19 cellular contexts compared by ENCODE assay signal in the genomic region with DNA sequence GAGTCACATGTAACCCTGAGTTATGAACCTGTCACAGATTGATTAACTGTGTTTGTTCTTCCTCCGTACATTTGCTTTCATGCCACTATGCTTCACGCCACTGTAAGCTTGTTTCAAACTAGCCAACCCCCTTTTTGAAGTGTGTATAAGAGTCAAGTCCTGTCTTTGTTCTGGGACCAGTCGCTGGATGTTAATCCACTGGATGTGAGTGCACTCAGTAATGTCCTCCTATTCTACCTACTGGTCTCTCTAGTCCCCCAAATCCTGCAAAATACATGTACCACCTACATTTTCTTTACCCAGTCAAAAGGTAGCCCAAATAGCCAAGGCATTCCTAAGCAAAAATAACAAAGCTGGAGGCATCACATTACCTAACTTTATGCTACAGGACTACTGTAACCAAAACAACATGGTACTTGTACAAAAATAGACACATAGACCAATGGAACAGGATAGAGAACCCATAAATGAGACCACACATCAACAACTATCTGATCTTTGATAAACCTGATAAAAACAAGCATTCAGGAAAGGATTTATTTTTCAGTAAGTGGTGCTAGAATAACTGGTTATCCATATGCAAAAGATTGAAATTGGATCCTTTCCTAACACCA.
A peak's percentile ranks its signal among the peaks of the same experiment; 100 is the strongest.
DNase-seq lines count a peak whose midpoint lies in the region; ATAC-seq and TF ChIP-seq lines count a peak whose summit lies in the region.
"Had no signal": no experiment of that assay in that cellular context is flagged by ENCODE, and none has a peak within 500 bp of the region (broad histone marks: within the 10 kb centered on the region; RNA-seq: fewer than 3 reads in every experiment).

No MANE protein-coding gene starts in this region.

- H3K27me3 Mint-ChIP-seq in endothelial cell (ENCODE audit: unreplicated experiment) (no peaks in the 10 kb centered on the region), neural crest cell (ENCODE audit: low read depth) (no peaks in the 10 kb centered on the region)
- H3K27me3 Mint-ChIP-seq in activated naive CD8-positive, alpha-beta T cell treated with anti-CD3 and anti-CD28 coated beads, Interleukin-2, amount 50 U/mL, for 24 hours: no peaks in the 10 kb centered on the region
- H3K27me3 Mint-ChIP-seq: activated B cell treated with CpG ODN at 0.5 μM for 24 hours; CD4-positive, CD25-positive, alpha-beta regulatory T cell had no signal

- H3F3A ChIP-seq in PC-9 (ENCODE audit: insufficient read depth, low read depth): no peaks in the 10 kb centered on the region

- H3K79me2 ChIP-seq in OCI-LY7 (ENCODE audit: insufficient read depth, low read depth, low read length) (no peaks in the 10 kb centered on the region), PC-9 (ENCODE audit: low read depth) (no peaks in the 10 kb centered on the region)

- BruUV-seq in OCI-LY7 (replicated peaks; lab: Mats Ljungman, UMichigan) (no TSS peak), PC-9 (replicated peaks; lab: Mats Ljungman, UMichigan) (no TSS peak)

- H3K36me3 Mint-ChIP-seq in endothelial cell (ENCODE audit: low read depth, unreplicated experiment): peaks cover 4% of the 10 kb centered on the region
- peaks cover 26% of the 10 kb centered on the region for H3K36me3 Mint-ChIP-seq in neural crest cell (ENCODE audit: low read depth)
- no peaks in the 10 kb centered on the region for H3K36me3 Mint-ChIP-seq in activated naive CD8-positive, alpha-beta T cell treated with anti-CD3 and anti-CD28 coated beads, Interleukin-2, amount 50 U/mL, for 24 hours (ENCODE audit: low read depth)
- H3K36me3 Mint-ChIP-seq: CD4-positive, CD25-positive, alpha-beta regulatory T cell; immature natural killer cell had no signal

- intact Hi-C loops in OCI-LY7 (cut with micrococcal nuclease; ENCODE audit: unreplicated experiment) (no loop called here), PC-9 (cut with micrococcal nuclease; ENCODE audit: unreplicated experiment) (no loop called here)

- POLR2A ChIA-PET in OCI-LY7 (lab: Charles Lee): no interaction called here
- POLR2A ChIA-PET in PC-9 (lab: Charles Lee; ENCODE audit: unreplicated experiment): no interaction called here

- peak; percentile 14 for DNase-seq in NCI-H2227 (lab: John Stamatoyannopoulos, UW; ENCODE audit: unreplicated experiment)
- no peak for DNase-seq in NCI-H2227 treated with DMSO at 0.1 percent for 48 hours (lab: John Stamatoyannopoulos, UW)
- peak; percentile 20 for DNase-seq in OCI-LY7 (ENCODE audit: low spot score)
- DNase-seq in endothelial cell (ENCODE audit: low spot score): peak; percentile 6
- peak; percentile 3 for DNase-seq in neural crest cell (ENCODE audit: low read depth, low spot score)
- DNase-seq in PC-9: no peak
- no peak for DNase-seq in activated naive CD8-positive, alpha-beta T cell treated with anti-CD3 and anti-CD28 coated beads, Interleukin-2, amount 50 U/mL, for 24 hours
- no peak for DNase-seq in brain microvascular endothelial cell
- DNase-seq: ACHN; activated B cell treated with CpG ODN at 0.5 μM for 24 hours; CD4-positive, CD25-positive, alpha-beta regulatory T cell; immature natural killer cell; NCI-H2029; NCI-H526 treated with DMSO at 0.1 percent for 48 hours; RPMI8226; stimulated activated CD4-positive, alpha-beta T cell treated with anti-CD3 and anti-CD28 coated beads, Interleukin-2, amount 100 ng/mL, for 48 hours; substantia nigra had no signal

- H3K27ac Mint-ChIP-seq in endothelial cell (ENCODE audit: unreplicated experiment) (no peak overlapping the region), neural crest cell (ENCODE audit: unreplicated experiment) (no peak overlapping the region)
- no peak overlapping the region for H3K27ac Mint-ChIP-seq in activated naive CD8-positive, alpha-beta T cell treated with anti-CD3 and anti-CD28 coated beads, Interleukin-2, amount 50 U/mL, for 24 hours
- H3K27ac Mint-ChIP-seq: activated B cell treated with CpG ODN at 0.5 μM for 24 hours; activated T-helper 1 cell treated with anti-CD3 and anti-CD28 coated beads, Interleukin-12 subunit alpha, Interleukin-12 subunit beta, Interleukin-2, Interleukin-4 antibody, amounts not matched to agents 30 ng/mL and 10 ng/mL and 1 ng/mL, durations not matched to agents 14 hours and 24 hours and 36 hours; CD4-positive, CD25-positive, alpha-beta regulatory T cell; immature natural killer cell had no signal

- CTCF ChIA-PET in OCI-LY7 (lab: Charles Lee; ENCODE audit: unreplicated experiment) (no interaction called here), PC-9 (lab: Charles Lee) (no interaction called here)

- H3K27ac ChIP-seq in OCI-LY7 (ENCODE audit: low read depth, low read length, poor library complexity, severe bottlenecking): no peak overlapping the region
- no peak overlapping the region for H3K27ac ChIP-seq in PC-9
- H3K27ac ChIP-seq in brain microvascular endothelial cell: no peak overlapping the region
- H3K27ac ChIP-seq: neutrophil had no signal

- no peaks in the 10 kb centered on the region for H3K4me1 Mint-ChIP-seq in endothelial cell (ENCODE audit: unreplicated experiment)
- H3K4me1 Mint-ChIP-seq in neural crest cell: no peaks in the 10 kb centered on the region
- H3K4me1 Mint-ChIP-seq in activated naive CD8-positive, alpha-beta T cell treated with anti-CD3 and anti-CD28 coated beads, Interleukin-2, amount 50 U/mL, for 24 hours: no peaks in the 10 kb centered on the region
- H3K4me1 Mint-ChIP-seq: activated B cell treated with CpG ODN at 0.5 μM for 24 hours; CD4-positive, CD25-positive, alpha-beta regulatory T cell; immature natural killer cell had no signal

- H3K9me3 Mint-ChIP-seq in endothelial cell (ENCODE audit: unreplicated experiment): peaks cover 10% of the 10 kb centered on the region
- peaks cover 30% of the 10 kb centered on the region for H3K9me3 Mint-ChIP-seq in neural crest cell
- peaks cover 40% of the 10 kb centered on the region for H3K9me3 Mint-ChIP-seq in activated naive CD8-positive, alpha-beta T cell treated with anti-CD3 and anti-CD28 coated beads, Interleukin-2, amount 50 U/mL, for 24 hours

- ATAC-seq in activated naive CD8-positive, alpha-beta T cell treated with anti-CD3 and anti-CD28 coated beads, Interleukin-2, amount 50 U/mL, for 24 hours: no peak

- no peaks in the 10 kb centered on the region for H3K36me3 ChIP-seq in OCI-LY7 (ENCODE audit: insufficient read depth, low read length)
- H3K36me3 ChIP-seq in PC-9 (ENCODE audit: low read depth): no peaks in the 10 kb centered on the region
- no peaks in the 10 kb centered on the region for H3K36me3 ChIP-seq in brain microvascular endothelial cell (replicated peaks)
- H3K36me3 ChIP-seq: neutrophil had no signal

- H3K4me2 ChIP-seq in OCI-LY7 (ENCODE audit: low read length) (no peak overlapping the region), PC-9 (no peak overlapping the region)

- H2AFZ ChIP-seq in OCI-LY7 (ENCODE audit: low read length): no peak overlapping the region
- no peak overlapping the region for H2AFZ ChIP-seq in PC-9

- TF ChIP-seq CTCF in OCI-LY7 (conservative IDR thresholded peaks at IDR 0.05; ENCODE audit: low read length): no peak
- TF ChIP-seq CTCF in endothelial cell (IDR thresholded peaks at IDR 0.05; ENCODE audit: unreplicated experiment): no peak
- no peak for TF ChIP-seq CTCF in neural crest cell (conservative IDR thresholded peaks at IDR 0.05)
- no peak for TF ChIP-seq CTCF in PC-9 (conservative IDR thresholded peaks at IDR 0.05)
- no peak for TF ChIP-seq CTCF in brain microvascular endothelial cell (IDR thresholded peaks at IDR 0.05; ENCODE audit: low read depth, low read length, missing control alignments)

- in situ Hi-C loops in brain microvascular endothelial cell (cut with HindIII; ENCODE audit: low pct_ligation_motif_present, low sequenced_read_pairs): no loop called here

- H3K9me3 ChIP-seq in OCI-LY7 (ENCODE audit: low read length) (peaks cover 24% of the 10 kb centered on the region), PC-9 (ENCODE audit: insufficient read depth, low read depth) (peaks cover 8% of the 10 kb centered on the region)

- H3K4me1 ChIP-seq in OCI-LY7 (ENCODE audit: insufficient read depth, low read length, poor library complexity, severe bottlenecking) (no peaks in the 10 kb centered on the region), PC-9 (replicated peaks; ENCODE audit: insufficient read depth) (no peaks in the 10 kb centered on the region)

- H3K27me3 ChIP-seq in PC-9 (ENCODE audit: insufficient read depth, low read depth) (no peaks in the 10 kb centered on the region), brain microvascular endothelial cell (replicated peaks) (no peaks in the 10 kb centered on the region)
- H3K27me3 ChIP-seq: neutrophil had no signal

- H4K20me1 ChIP-seq in OCI-LY7 (ENCODE audit: insufficient read depth, low read length) (no peaks in the 10 kb centered on the region), PC-9 (ENCODE audit: insufficient read depth) (no peaks in the 10 kb centered on the region)

- no peak overlapping the region for H3K4me3 Mint-ChIP-seq in endothelial cell (ENCODE audit: unreplicated experiment)
- no peak overlapping the region for H3K4me3 Mint-ChIP-seq in neural crest cell
- no peak overlapping the region for H3K4me3 Mint-ChIP-seq in activated naive CD8-positive, alpha-beta T cell treated with anti-CD3 and anti-CD28 coated beads, Interleukin-2, amount 50 U/mL, for 24 hours
- H3K4me3 Mint-ChIP-seq: activated B cell treated with CpG ODN at 0.5 μM for 24 hours; activated T-helper 1 cell treated with anti-CD3 and anti-CD28 coated beads, Interleukin-12 subunit alpha, Interleukin-12 subunit beta, Interleukin-2, Interleukin-4 antibody, amounts not matched to agents 30 ng/mL and 10 ng/mL and 1 ng/mL, durations not matched to agents 14 hours and 24 hours and 36 hours; CD4-positive, CD25-positive, alpha-beta regulatory T cell; immature natural killer cell had no signal

- H3K4me3 ChIP-seq in OCI-LY7 (ENCODE audit: low read depth, low read length, poor library complexity, severe bottlenecking): no peak overlapping the region
- H3K4me3 ChIP-seq in PC-9: no peak overlapping the region
- H3K4me3 ChIP-seq in brain microvascular endothelial cell (ENCODE audit: low read depth, low read length): no peak overlapping the region

- H3K9me2 ChIP-seq in OCI-LY7 (ENCODE audit: insufficient read depth, low read length) (no peaks in the 10 kb centered on the region), PC-9 (ENCODE audit: insufficient read depth) (no peaks in the 10 kb centered on the region)

Comparison
In these comparisons a context has a peak if more than half of its experiments do, and no peak if none do; other contexts are left out.
1. DNase-seq: peak in NCI-H2227 (single experiment), OCI-LY7 (single experiment), endothelial cell (single experiment) and neural crest cell (single experiment); none in NCI-H2227 treated with DMSO at 0.1 percent for 48 hours (single experiment), PC-9 (0 of 2), activated naive CD8-positive, alpha-beta T cell treated with anti-CD3 and anti-CD28 coated beads, Interleukin-2, amount 50 U/mL, for 24 hours (single experiment) and brain microvascular endothelial cell (single experiment).